In genomic region chr5:95262933-95263660, GRCh38 we compare ENCODE assay signal across 1 cellular context.
TF ChIP-seq lines count a peak whose summit lies in the region.

No MANE protein-coding gene starts in this region.

TF ChIP-seq in HepG2, 621 proteins besides CTCF, POLR2A, EP300 and RAD21 (continued from another document and continues in another):
- TF ChIP-seq ZNF550 (CRISPR knock-in tag; IDR thresholded peaks at IDR 0.05; ENCODE audit: borderline replicate concordance) (no peak), HDAC6 (IDR thresholded peaks at IDR 0.05; ENCODE audit: low read depth, low read length) (no peak), IKZF1 (IDR thresholded peaks at IDR 0.05) (no peak), MYC (CRISPR knock-in tag; IDR thresholded peaks at IDR 0.05; ENCODE audit: borderline replicate concordance) (no peak), ZNF512B (CRISPR knock-in tag; IDR thresholded peaks at IDR 0.05; ENCODE audit: borderline replicate concordance) (no peak), ZNF790 (CRISPR knock-in tag; IDR thresholded peaks at IDR 0.05; ENCODE audit: borderline replicate concordance) (no peak), ZNF816 (CRISPR knock-in tag; IDR thresholded peaks at IDR 0.05; ENCODE audit: borderline replicate concordance) (no peak), MIER3 (CRISPR knock-in tag; IDR thresholded peaks at IDR 0.05; ENCODE audit: borderline replicate concordance) (peak; percentile 48; the same call in 1 of the 2 replicates), ZNF615 (CRISPR knock-in tag; IDR thresholded peaks at IDR 0.05; ENCODE audit: borderline replicate concordance) (no peak), PBX3 (CRISPR knock-in tag; IDR thresholded peaks at IDR 0.05; ENCODE audit: borderline replicate concordance) (no peak), ZHX1 (CRISPR knock-in tag; IDR thresholded peaks at IDR 0.05; ENCODE audit: low read depth) (no peak), ZNF629 (CRISPR knock-in tag; conservative IDR thresholded peaks at IDR 0.05) (no peak), MTA1 (CRISPR knock-in tag; IDR thresholded peaks at IDR 0.05; ENCODE audit: borderline replicate concordance) (no peak), ELF3 (CRISPR knock-in tag; IDR thresholded peaks at IDR 0.05) (peak; percentile 87), ZNF18 (CRISPR knock-in tag; IDR thresholded peaks at IDR 0.05; ENCODE audit: insufficient replicate concordance) (no peak), ZMYM4 (CRISPR knock-in tag; IDR thresholded peaks at IDR 0.05) (peak; percentile 82), EHMT2 (IDR thresholded peaks at IDR 0.05; ENCODE audit: borderline replicate concordance, low read depth, low read length) (peak; percentile 95), ZNF614 (CRISPR knock-in tag; IDR thresholded peaks at IDR 0.05; ENCODE audit: borderline replicate concordance) (peak; percentile 80; the same call in 1 of the 2 replicates), ETV5 (CRISPR knock-in tag; IDR thresholded peaks at IDR 0.05; ENCODE audit: borderline replicate concordance) (peak; percentile 71; the same call in 1 of the 2 replicates), ZBTB26 (CRISPR knock-in tag; IDR thresholded peaks at IDR 0.05; ENCODE audit: borderline replicate concordance) (no peak), ZNF484 (CRISPR knock-in tag; IDR thresholded peaks at IDR 0.05; ENCODE audit: borderline replicate concordance, low read depth) (no peak), ZEB1 (IDR thresholded peaks at IDR 0.05; ENCODE audit: insufficient replicate concordance, low read depth) (no peak), ZNF800 (CRISPR knock-in tag; IDR thresholded peaks at IDR 0.05) (no peak), ZNF574 (CRISPR knock-in tag; IDR thresholded peaks at IDR 0.05) (no peak; the same call in 1 of the 2 replicates), NR2F6 (IDR thresholded peaks at IDR 0.05) (peak; percentile 65; the same call in 1 of the 2 replicates), NR2F6 (CRISPR knock-in tag; IDR thresholded peaks at IDR 0.05) (peak; percentile 62; the same call in 1 of the 2 replicates), KDM5A (IDR thresholded peaks at IDR 0.05; ENCODE audit: borderline replicate concordance, low read length) (no peak), ZMYM3 (CRISPR knock-in tag; IDR thresholded peaks at IDR 0.05) (no peak), SOX5 (CRISPR knock-in tag; IDR thresholded peaks at IDR 0.05; ENCODE audit: borderline replicate concordance) (peak; percentile 43; the same call in 1 of the 2 replicates), ZNF468 (CRISPR knock-in tag; IDR thresholded peaks at IDR 0.05) (no peak), HDAC1 (CRISPR knock-in tag; IDR thresholded peaks at IDR 0.05) (peak; percentile 63), MIXL1 (CRISPR knock-in tag; IDR thresholded peaks at IDR 0.05) (peak; percentile 46; the same call in 1 of the 2 replicates), ZNF883 (CRISPR knock-in tag; IDR thresholded peaks at IDR 0.05; ENCODE audit: not compliant biosample characterization) (no peak), GATA4 (IDR thresholded peaks at IDR 0.05; ENCODE audit: borderline replicate concordance, low read depth) (no peak), MED1 (CRISPR knock-in tag; IDR thresholded peaks at IDR 0.05) (peak; percentile 68), RNF219 (CRISPR knock-in tag; IDR thresholded peaks at IDR 0.05) (no peak), UBTF (CRISPR knock-in tag; IDR thresholded peaks at IDR 0.05) (no peak), ZSCAN30 (CRISPR knock-in tag; IDR thresholded peaks at IDR 0.05) (no peak), THYN1 (CRISPR knock-in tag; IDR thresholded peaks at IDR 0.05; ENCODE audit: borderline replicate concordance, low read depth) (no peak), ZNF138 (CRISPR knock-in tag; IDR thresholded peaks at IDR 0.05; ENCODE audit: low read depth) (no peak), ERF (CRISPR knock-in tag; IDR thresholded peaks at IDR 0.05) (peak; percentile 39; the same call in 1 of the 2 replicates), ATF3 (CRISPR knock-in tag; IDR thresholded peaks at IDR 0.05) (no peak), NFKBIZ (CRISPR knock-in tag; IDR thresholded peaks at IDR 0.05) (no peak), MIER2 (CRISPR knock-in tag; IDR thresholded peaks at IDR 0.05) (peak; percentile 87), SIN3A (IDR thresholded peaks at IDR 0.05; ENCODE audit: borderline replicate concordance, low read depth, low read length) (no peak)
